ENCODE assay signal across 13 cellular contexts in the genomic region with DNA sequence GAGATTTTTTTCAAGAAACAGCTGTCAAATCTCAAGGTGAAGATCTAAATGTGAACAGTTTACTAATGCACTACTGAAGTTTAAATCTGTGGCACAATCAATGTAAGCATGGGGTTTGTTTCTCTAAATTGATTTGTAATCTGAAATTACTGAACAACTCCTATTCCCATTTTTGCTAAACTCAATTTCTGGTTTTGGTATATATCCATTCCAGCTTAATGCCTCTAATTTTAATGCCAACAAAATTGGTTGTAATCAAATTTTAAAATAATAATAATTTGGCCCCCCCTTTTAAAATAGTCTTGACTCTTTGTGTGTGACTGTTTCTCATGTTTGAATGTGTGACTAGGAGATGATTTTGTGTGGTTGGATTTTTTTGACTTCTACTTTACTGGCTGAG. TPM values are rescaled to one million over a fixed set of nuclear protein-coding genes. Genes with fewer than 3 reads are reported as not detected.
DNase-seq lines count a peak whose midpoint lies in the region; ATAC-seq and TF ChIP-seq lines count a peak whose summit lies in the region.
"Had no signal": no experiment of that assay in that cellular context is flagged by ENCODE, and none has a peak within 500 bp of the region (broad histone marks: within the 10 kb centered on the region; RNA-seq: fewer than 3 reads in every experiment).

No MANE protein-coding gene starts in this region.

- H3K27me3 Mint-ChIP-seq in endodermal cell (ENCODE audit: insufficient read depth) = no peaks in the 10 kb centered on the region
- H3K27me3 Mint-ChIP-seq in progenitor cell of endocrine pancreas = no peaks in the 10 kb centered on the region

- peaks cover 20% of the 10 kb centered on the region for H3K4me1 ChIP-seq in GM23248 (ENCODE audit: insufficient read depth)
- peaks cover 28% of the 10 kb centered on the region for H3K4me1 ChIP-seq in PC-3 (ENCODE audit: insufficient read depth, low read length)
- peaks cover 3% of the 10 kb centered on the region for H3K4me1 ChIP-seq in endodermal cell (ENCODE audit: control insufficient read depth, insufficient read depth, low read length)

- H3K27ac ChIP-seq in GM23248 (no peak overlapping the region), PC-3 (ENCODE audit: low read length) (no peak overlapping the region), endodermal cell (ENCODE audit: low read depth, low read length) (no peak overlapping the region)
- H3K27ac ChIP-seq: WERI-Rb-1 had no signal

- H3K9ac ChIP-seq in GM23248 (0 out of 2 replicates have a peak overlapping the region, but pooled peaks have one; percentile 100), PC-3 (ENCODE audit: low read length) (no peak overlapping the region), endodermal cell (ENCODE audit: extremely low read depth, low read length, poor library complexity, severe bottlenecking) (no peak overlapping the region)

- H3F3A ChIP-seq in GM23248 (ENCODE audit: insufficient read depth) (peaks cover 62% of the 10 kb centered on the region), PC-3 (ENCODE audit: low read length, unreplicated experiment) (no peaks in the 10 kb centered on the region)

- intact Hi-C loops in PC-3 (cut with micrococcal nuclease) = loop anchor here (5.0 kb wide), 1 partner anchor 37 kb away; no protein-coding TSS in a partner anchor

- POLR2A ChIA-PET in PC-3 (lab: Charles Lee; ENCODE audit: unreplicated experiment) = interaction anchor here (0.7 kb wide), 1 partner anchor 121 kb away, joined by 4 read pairs; the partner anchor contains the start of gene RNGTT

- peak overlapping the region; percentile 15 for H3K4me2 ChIP-seq in GM23248 (ENCODE audit: unreplicated experiment)
- peak overlapping the region; percentile 28; the same call in 1 of the 2 replicates for H3K4me2 ChIP-seq in PC-3 (ENCODE audit: low read length)

- H2AFZ ChIP-seq in GM23248 (no peak overlapping the region), PC-3 (ENCODE audit: low read length) (no peak overlapping the region)

- in situ Hi-C loops in GM23248 (cut with MboI) = no loop called here

- H3K4me3 ChIP-seq in GM23248 (0 out of 2 replicates have a peak overlapping the region, but pooled peaks have one; percentile 100), PC-3 (ENCODE audit: low read length) (no peak overlapping the region), endodermal cell (ENCODE audit: low read length) (no peak overlapping the region)

- H3K36me3 Mint-ChIP-seq in endodermal cell (ENCODE audit: low read depth) (peaks cover 32% of the 10 kb centered on the region), progenitor cell of endocrine pancreas (ENCODE audit: insufficient read depth) (peaks cover 22% of the 10 kb centered on the region)

- TF ChIP-seq CTCF in PC-3 (conservative IDR thresholded peaks at IDR 0.05; ENCODE audit: low read depth, low read length) (no peak), endodermal cell (conservative IDR thresholded peaks at IDR 0.05) (no peak), progenitor cell of endocrine pancreas (IDR thresholded peaks at IDR 0.05; ENCODE audit: unreplicated experiment) (no peak)

- no peaks in the 10 kb centered on the region for H3K27me3 ChIP-seq in GM23248 (replicated peaks; ENCODE audit: insufficient read depth)
- H3K27me3 ChIP-seq in PC-3 (ENCODE audit: low read length) = no peaks in the 10 kb centered on the region
- H3K27me3 ChIP-seq in endodermal cell (ENCODE audit: control insufficient read depth, insufficient read depth, low read length, poor library complexity, severe bottlenecking) = no peaks in the 10 kb centered on the region

- H4K20me1 ChIP-seq in GM23248 (ENCODE audit: insufficient read depth) = peaks cover 11% of the 10 kb centered on the region; the same call in 1 of the 2 replicates
- peaks cover 12% of the 10 kb centered on the region for H4K20me1 ChIP-seq in PC-3 (ENCODE audit: low read length)

- H3K36me3 ChIP-seq in GM23248 (ENCODE audit: low read depth) (peaks cover 23% of the 10 kb centered on the region), PC-3 (ENCODE audit: low read depth, low read length) (peaks cover 8% of the 10 kb centered on the region; the same call in 1 of the 2 replicates), endodermal cell (ENCODE audit: control insufficient read depth, insufficient read depth, low read length) (peaks cover 28% of the 10 kb centered on the region)

- no peaks in the 10 kb centered on the region for H3K9me3 ChIP-seq in GM23248 (ENCODE audit: low read depth)
- no peaks in the 10 kb centered on the region for H3K9me3 ChIP-seq in PC-3 (ENCODE audit: low read length)
- H3K9me3 ChIP-seq in endodermal cell (ENCODE audit: control insufficient read depth, low read length) = no peaks in the 10 kb centered on the region

- H3K79me2 ChIP-seq in GM23248 (ENCODE audit: insufficient read depth) (peaks cover 56% of the 10 kb centered on the region), PC-3 (ENCODE audit: low read length) (peaks cover 24% of the 10 kb centered on the region)

- CTCF ChIA-PET in PC-3 (lab: Charles Lee) = no interaction called here

- H3K27ac Mint-ChIP-seq in endodermal cell = peak overlapping the region; percentile 44
- peak overlapping the region; percentile 45 for H3K27ac Mint-ChIP-seq in progenitor cell of endocrine pancreas

- H3K4me3 Mint-ChIP-seq in endodermal cell = peak overlapping the region; percentile 3
- H3K4me3 Mint-ChIP-seq in progenitor cell of endocrine pancreas (ENCODE audit: low read depth) = peak overlapping the region; percentile 51

- H3K9me2 ChIP-seq in GM23248 (ENCODE audit: insufficient read depth) (no peaks in the 10 kb centered on the region), PC-3 (replicated peaks; ENCODE audit: low read length) (no peaks in the 10 kb centered on the region)

- ATAC-seq in PC-3 (no peak), HG02852 (IDR thresholded peaks at IDR 0.05; ENCODE audit: unreplicated experiment) (no peak), left lobe of liver (no peak)

- BruUV-seq in PC-3 (replicated peaks; lab: Mats Ljungman, UMichigan) = no TSS peak

- H3K4me1 Mint-ChIP-seq in endodermal cell = peaks cover 17% of the 10 kb centered on the region
- peaks cover 21% of the 10 kb centered on the region for H3K4me1 Mint-ChIP-seq in progenitor cell of endocrine pancreas (ENCODE audit: low read depth)

- H3K9me3 Mint-ChIP-seq in endodermal cell = no peaks in the 10 kb centered on the region
- H3K9me3 Mint-ChIP-seq in progenitor cell of endocrine pancreas (ENCODE audit: low read depth) = no peaks in the 10 kb centered on the region

- DNase-seq in GM23248 = no peak
- no peak for DNase-seq in PC-3
- DNase-seq in endodermal cell = no peak
- no peak for DNase-seq in progenitor cell of endocrine pancreas (ENCODE audit: low spot score, unreplicated experiment)
- DNase-seq in foreskin melanocyte = no peak
- no peak for DNase-seq in left lobe of liver (ENCODE audit: low spot score)
- DNase-seq: effector CD8-positive, alpha-beta T cell; midbrain; small intestine; WERI-Rb-1 had no signal

RNA-seq across cellular contexts. Expression of gene PNRC1, which starts 4.0 kb away (rescaled TPM):
- total RNA-seq in GM23248 (2014; rRNA removed; shearing (Covaris generic)) = 51.3 and 57.9 TPM in 2 replicates
- 102 and 103 TPM in 2 replicates for polyA plus RNA-seq in GM23248 (2016; fragmentation: Nextera tagmentation; extraction: Ambion mirVana)
- total RNA-seq in PC-3 (2014; rRNA removed) (9.3 and 12.7 TPM in 2 replicates), endodermal cell (100 to 1,000 TPM; 105 to 118 TPM), progenitor cell of endocrine pancreas (203 and 212 TPM in 2 replicates), left lobe of liver (58.2 TPM)
- 63.4 TPM for polyA plus RNA-seq in endodermal cell (2013, experiment 1 of 2)
- polyA plus RNA-seq in endodermal cell (2013, experiment 2 of 2) = 65.5 TPM

RNA-seq across cellular contexts. Expression of gene SRSF12, which starts 33.3 kb away (rescaled TPM):
- total RNA-seq in GM23248 (2014; rRNA removed; shearing (Covaris generic)) = under 0.01 and 0.65 TPM in 2 replicates
- polyA plus RNA-seq in GM23248 (2016; fragmentation: Nextera tagmentation; extraction: Ambion mirVana) = 0.59 and 0.60 TPM in 2 replicates
- total RNA-seq in PC-3 (2014; rRNA removed) = not detected in 2 replicates
- 10 to 100 TPM in 1 of 2 donors, 1 to 10 TPM in 1; 9.2 to 17.8 TPM for total RNA-seq in endodermal cell
- polyA plus RNA-seq in endodermal cell (2013, experiment 1 of 2) = 16.4 TPM
- polyA plus RNA-seq in endodermal cell (2013, experiment 2 of 2) = 16.3 TPM
- total RNA-seq in progenitor cell of endocrine pancreas = 20.0 and 22.2 TPM in 2 replicates
- total RNA-seq in left lobe of liver = 0.10 TPM
- total RNA-seq: LHCN-M2, RPMI7951 had no signal
